18 cellular contexts compared by ENCODE assay signal in genomic region chr16:8740775-8741355, GRCh38. TPM values are rescaled to one million over a fixed set of nuclear protein-coding genes. Genes with fewer than 3 reads are reported as not detected.
DNase-seq lines count a peak whose midpoint lies in the region; ATAC-seq and TF ChIP-seq lines count a peak whose summit lies in the region.
"Had no signal": no experiment of that assay in that cellular context is flagged by ENCODE, and none has a peak within 500 bp of the region (broad histone marks: within the 10 kb centered on the region; RNA-seq: fewer than 3 reads in every experiment).

No MANE protein-coding gene starts in this region.

- H3K27me3 Mint-ChIP-seq in activated naive CD8-positive, alpha-beta T cell treated with anti-CD3 and anti-CD28 coated beads, Interleukin-2, amount 50 U/mL, for 24 hours = no peaks in the 10 kb centered on the region
- H3K27me3 Mint-ChIP-seq in activated naive CD8-positive, alpha-beta T cell treated with anti-CD3 and anti-CD28 coated beads for 36 hours = no peaks in the 10 kb centered on the region
- H3K27me3 Mint-ChIP-seq in glutamatergic neuron (ENCODE audit: unreplicated experiment) (peaks cover 5% of the 10 kb centered on the region), type B pancreatic cell (no peaks in the 10 kb centered on the region)
- H3K27me3 Mint-ChIP-seq: dendritic cell treated with granulocyte-macrophage colony-stimulating factor and Interleukin-4, amounts not matched to agents 40 ng/mL and 50 ng/mL, for 4 days had no signal

- no peaks in the 10 kb centered on the region for H3K4me1 Mint-ChIP-seq in activated naive CD8-positive, alpha-beta T cell treated with anti-CD3 and anti-CD28 coated beads, Interleukin-2, amount 50 U/mL, for 24 hours
- H3K4me1 Mint-ChIP-seq in activated naive CD8-positive, alpha-beta T cell treated with anti-CD3 and anti-CD28 coated beads for 36 hours = no peaks in the 10 kb centered on the region
- H3K4me1 Mint-ChIP-seq in glutamatergic neuron (ENCODE audit: low read depth, unreplicated experiment) (peaks cover 19% of the 10 kb centered on the region), type B pancreatic cell (ENCODE audit: unreplicated experiment) (peaks cover 5% of the 10 kb centered on the region)
- H3K4me1 Mint-ChIP-seq: mesothelial cell of epicardium had no signal

- H3K9me3 Mint-ChIP-seq in activated naive CD8-positive, alpha-beta T cell treated with anti-CD3 and anti-CD28 coated beads, Interleukin-2, amount 50 U/mL, for 24 hours = no peaks in the 10 kb centered on the region
- peaks cover 2% of the 10 kb centered on the region for H3K9me3 Mint-ChIP-seq in activated naive CD8-positive, alpha-beta T cell treated with anti-CD3 and anti-CD28 coated beads for 36 hours
- H3K9me3 Mint-ChIP-seq in glutamatergic neuron (ENCODE audit: unreplicated experiment) (peaks cover 6% of the 10 kb centered on the region), type B pancreatic cell (no peaks in the 10 kb centered on the region)
- H3K9me3 Mint-ChIP-seq: dendritic cell treated with granulocyte-macrophage colony-stimulating factor and Interleukin-4, amounts not matched to agents 40 ng/mL and 50 ng/mL, for 4 days had no signal

- peak overlapping the region in 1 of 3 donors; percentile 30 for H3K4me3 ChIP-seq in liver (ENCODE audit: low read depth in 1 of 3, low read length in 3 of 3)
- H3K4me3 ChIP-seq in dorsolateral prefrontal cortex = no peak overlapping the region
- no peak overlapping the region for H3K4me3 ChIP-seq in SJCRH30
- H3K4me3 ChIP-seq: BLaER1 treated with 17β-estradiol and CSF1 and Interleukin-3, amounts not matched to agents 10 nM and 100 nM; neural progenitor cell; psoas muscle; vagina had no signal

- H3K9me3 ChIP-seq in liver (ENCODE audit: control insufficient read depth in 4 of 4, low read length in 3 of 4) = no peaks in the 10 kb centered on the region
- H3K9me3 ChIP-seq in SJCRH30 (replicated peaks) = no peaks in the 10 kb centered on the region; the same call in 1 of the 2 replicates
- H3K9me3 ChIP-seq: psoas muscle, vagina had no signal

- H3K36me3 ChIP-seq in liver (ENCODE audit: control insufficient read depth in 4 of 4, insufficient read depth in 3 of 4, low read depth in 1 of 4, low read length in 3 of 4) (peaks cover 0 to 9% (median 3%) of the 10 kb centered on the region in 4 donors), SJCRH30 (peaks cover 13% of the 10 kb centered on the region; the same call in 1 of the 2 replicates)
- H3K36me3 ChIP-seq: neural progenitor cell, vagina had no signal

- H3K27me3 ChIP-seq in liver (ENCODE audit: control insufficient read depth in 4 of 4, insufficient read depth in 4 of 4, low read length in 3 of 4) (no peaks in the 10 kb centered on the region), dorsolateral prefrontal cortex (no peaks in the 10 kb centered on the region), SJCRH30 (no peaks in the 10 kb centered on the region)
- H3K27me3 ChIP-seq: BLaER1 treated with 17β-estradiol and CSF1 and Interleukin-3, amounts not matched to agents 10 nM and 100 nM; neural progenitor cell; vagina had no signal

- no peak for TF ChIP-seq CTCF in glutamatergic neuron (IDR thresholded peaks at IDR 0.05; ENCODE audit: partially characterized antibody, unreplicated experiment)
- TF ChIP-seq CTCF in liver (IDR thresholded peaks at IDR 0.05; ENCODE audit: low read depth, low read length, missing input control) = no peak
- TF ChIP-seq CTCF in type B pancreatic cell (conservative IDR thresholded peaks at IDR 0.05) = no peak
- TF ChIP-seq CTCF in dorsolateral prefrontal cortex (IDR thresholded peaks at IDR 0.05 in 54 of 56, conservative IDR thresholded peaks at IDR 0.05 in 2 of 56; ENCODE audit: low read depth in 1 of 56, partially characterized antibody in 56 of 56) = no peak

- ATAC-seq in activated naive CD8-positive, alpha-beta T cell treated with anti-CD3 and anti-CD28 coated beads, Interleukin-2, amount 50 U/mL, for 24 hours = no peak
- ATAC-seq in GM21529 (IDR thresholded peaks at IDR 0.05; ENCODE audit: unreplicated experiment) = no peak
- ATAC-seq: psoas muscle had no signal

- H3K9ac ChIP-seq in liver (ENCODE audit: low read depth in 1 of 2, low read length in 2 of 2) = peak overlapping the region; percentile 45 to 92
- H3K9ac ChIP-seq: BLaER1 treated with 17β-estradiol and CSF1 and Interleukin-3, amounts not matched to agents 10 nM and 100 nM; neural progenitor cell had no signal

- DNase-seq in activated naive CD8-positive, alpha-beta T cell treated with anti-CD3 and anti-CD28 coated beads, Interleukin-2, amount 50 U/mL, for 24 hours = no peak
- no peak for DNase-seq in activated naive CD8-positive, alpha-beta T cell treated with anti-CD3 and anti-CD28 coated beads for 36 hours
- no peak for DNase-seq in glutamatergic neuron
- DNase-seq in type B pancreatic cell (ENCODE audit: extremely low spot score, unreplicated experiment) = no peak
- no peak for DNase-seq in dorsolateral prefrontal cortex
- DNase-seq in SJCRH30 = no peak
- DNase-seq: activated CD8-positive, alpha-beta memory T cell treated with anti-CD3 and anti-CD28 coated beads, Interleukin-2, amount 50 U/mL, for 48 hours; foreskin fibroblast; NCI-H1436; NCI-H748 treated with DMSO at 0.1 percent for 48 hours; psoas muscle had no signal

- H3K4me3 Mint-ChIP-seq in activated naive CD8-positive, alpha-beta T cell treated with anti-CD3 and anti-CD28 coated beads, Interleukin-2, amount 50 U/mL, for 24 hours = no peak overlapping the region
- no peak overlapping the region for H3K4me3 Mint-ChIP-seq in activated naive CD8-positive, alpha-beta T cell treated with anti-CD3 and anti-CD28 coated beads for 36 hours
- peak overlapping the region; percentile 56 for H3K4me3 Mint-ChIP-seq in glutamatergic neuron (ENCODE audit: unreplicated experiment)
- no peak overlapping the region for H3K4me3 Mint-ChIP-seq in type B pancreatic cell
- H3K4me3 Mint-ChIP-seq: dendritic cell treated with granulocyte-macrophage colony-stimulating factor and Interleukin-4, amounts not matched to agents 40 ng/mL and 50 ng/mL, for 4 days; mesothelial cell of epicardium; neural progenitor cell had no signal

- peaks cover 1% of the 10 kb centered on the region for H3K36me3 Mint-ChIP-seq in activated naive CD8-positive, alpha-beta T cell treated with anti-CD3 and anti-CD28 coated beads, Interleukin-2, amount 50 U/mL, for 24 hours (ENCODE audit: low read depth)
- H3K36me3 Mint-ChIP-seq in activated naive CD8-positive, alpha-beta T cell treated with anti-CD3 and anti-CD28 coated beads for 36 hours = peaks cover 2% of the 10 kb centered on the region
- H3K36me3 Mint-ChIP-seq in glutamatergic neuron (ENCODE audit: unreplicated experiment) = peaks cover 9% of the 10 kb centered on the region
- peaks cover 7% of the 10 kb centered on the region for H3K36me3 Mint-ChIP-seq in type B pancreatic cell

- peak overlapping the region; percentile 2 for H3K27ac Mint-ChIP-seq in activated naive CD8-positive, alpha-beta T cell treated with anti-CD3 and anti-CD28 coated beads, Interleukin-2, amount 50 U/mL, for 24 hours
- no peak overlapping the region for H3K27ac Mint-ChIP-seq in activated naive CD8-positive, alpha-beta T cell treated with anti-CD3 and anti-CD28 coated beads for 36 hours
- H3K27ac Mint-ChIP-seq in glutamatergic neuron (ENCODE audit: unreplicated experiment) (peak overlapping the region; percentile 53), type B pancreatic cell (peak overlapping the region; percentile 36)
- H3K27ac Mint-ChIP-seq: dendritic cell treated with granulocyte-macrophage colony-stimulating factor and Interleukin-4, amounts not matched to agents 40 ng/mL and 50 ng/mL, for 4 days; mesothelial cell of epicardium; neural progenitor cell had no signal

- intact Hi-C loops in dorsolateral prefrontal cortex (cut with DNase I) = no loop called here

- H3K27ac ChIP-seq in liver (ENCODE audit: low read depth in 1 of 2, low read length in 2 of 2) (peak overlapping the region; percentile 84 to 98), dorsolateral prefrontal cortex (peak overlapping the region in 2 of 59 donors; percentile 3 to 9), SJCRH30 (no peak overlapping the region)
- H3K27ac ChIP-seq: BLaER1 treated with 17β-estradiol and CSF1 and Interleukin-3, amounts not matched to agents 10 nM and 100 nM; neural progenitor cell; psoas muscle; vagina had no signal

- TF ChIP-seq RAD21 in liver (IDR thresholded peaks at IDR 0.05) = peak; percentile 66 to 67

- H3K4me1 ChIP-seq in liver (ENCODE audit: control insufficient read depth in 4 of 4, insufficient read depth in 4 of 4, low read length in 3 of 4) (peaks cover 2 to 35% (median 19%) of the 10 kb centered on the region in 4 donors), SJCRH30 (no peaks in the 10 kb centered on the region)
- H3K4me1 ChIP-seq: BLaER1 treated with 17β-estradiol and CSF1 and Interleukin-3, amounts not matched to agents 10 nM and 100 nM; neural progenitor cell; psoas muscle; vagina had no signal

- 26% methylated on average over 6 of the region's 6 CpGs for WGBS in liver

RNA-seq across cellular contexts. Expression of gene TMEM186, which starts 56.6 kb away (rescaled TPM):
- total RNA-seq in activated naive CD8-positive, alpha-beta T cell treated with anti-CD3 and anti-CD28 coated beads for 36 hours = 10 to 100 TPM; 14.4 to 15.1 TPM
- total RNA-seq in glutamatergic neuron (ENCODE audit: unreplicated experiment) = 7.3 TPM
- 1 to 10 TPM; 3.3 to 6.5 TPM for total RNA-seq in liver
- polyA plus RNA-seq in liver = 10 to 100 TPM in 1 of 2 donors, 1 to 10 TPM in 1; 7.6 to 11.0 TPM
- 14.2 and 18.4 TPM in 2 replicates for total RNA-seq in type B pancreatic cell (ENCODE audit: low replicate concordance)
- 10 to 100 TPM in 70 of 120 experiments, 1 to 10 TPM in 50; 6.9 to 15.1 (median 10.2) TPM for total RNA-seq in dorsolateral prefrontal cortex
- 4.1 and 5.1 TPM in 2 replicates for total RNA-seq in SJCRH30 (2014; rRNA removed; shearing (Covaris generic))

RNA-seq across cellular contexts. Expression of gene PMM2, which starts 56.8 kb away (rescaled TPM):
- 10 to 100 TPM; 59.0 to 59.8 TPM for total RNA-seq in activated naive CD8-positive, alpha-beta T cell treated with anti-CD3 and anti-CD28 coated beads for 36 hours
- total RNA-seq in glutamatergic neuron (ENCODE audit: unreplicated experiment) = 23.2 TPM
- 10 to 100 TPM in 1 of 2 donors, 1 to 10 TPM in 1; 6.8 to 38.9 TPM for total RNA-seq in liver
- 10 to 100 TPM; 22.0 to 38.0 TPM for polyA plus RNA-seq in liver
- 35.5 and 64.3 TPM in 2 replicates for total RNA-seq in type B pancreatic cell (ENCODE audit: low replicate concordance)
- 10 to 100 TPM in 117 of 120 experiments, 1 to 10 TPM in 3; 9.1 to 27.1 (median 15.3) TPM for total RNA-seq in dorsolateral prefrontal cortex
- total RNA-seq in SJCRH30 (2014; rRNA removed; shearing (Covaris generic)) = 31.1 and 40.3 TPM in 2 replicates
